ENCODE assay signal across 1 cellular context in the genomic region with DNA sequence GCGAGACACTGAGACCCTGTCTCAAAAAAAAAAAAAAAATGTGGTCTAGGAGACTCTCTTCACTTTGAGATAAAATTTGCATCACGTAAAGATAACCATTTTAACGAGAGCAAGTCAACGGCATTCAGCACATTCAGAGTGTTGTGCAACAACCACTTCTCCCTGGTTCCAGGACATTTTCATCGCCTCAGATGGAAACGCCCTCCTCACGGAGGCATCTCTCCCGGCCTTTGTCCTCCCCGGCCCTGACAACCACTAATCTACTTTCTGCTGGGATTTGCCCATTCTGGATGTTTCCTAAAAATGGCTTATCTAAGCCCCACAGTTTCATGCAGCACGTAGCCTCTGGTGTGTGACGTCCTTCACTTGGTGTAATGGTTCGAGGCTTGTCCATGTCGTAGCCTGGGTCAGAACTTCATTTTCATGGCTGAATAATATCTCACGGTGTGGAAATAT.
TF ChIP-seq lines count a peak whose summit lies in the region.

No MANE protein-coding gene starts in this region.

TF ChIP-seq in K562, 482 proteins besides CTCF, POLR2A, EP300 and RAD21 (continued from another document):
- TF ChIP-seq, protein P1, sequence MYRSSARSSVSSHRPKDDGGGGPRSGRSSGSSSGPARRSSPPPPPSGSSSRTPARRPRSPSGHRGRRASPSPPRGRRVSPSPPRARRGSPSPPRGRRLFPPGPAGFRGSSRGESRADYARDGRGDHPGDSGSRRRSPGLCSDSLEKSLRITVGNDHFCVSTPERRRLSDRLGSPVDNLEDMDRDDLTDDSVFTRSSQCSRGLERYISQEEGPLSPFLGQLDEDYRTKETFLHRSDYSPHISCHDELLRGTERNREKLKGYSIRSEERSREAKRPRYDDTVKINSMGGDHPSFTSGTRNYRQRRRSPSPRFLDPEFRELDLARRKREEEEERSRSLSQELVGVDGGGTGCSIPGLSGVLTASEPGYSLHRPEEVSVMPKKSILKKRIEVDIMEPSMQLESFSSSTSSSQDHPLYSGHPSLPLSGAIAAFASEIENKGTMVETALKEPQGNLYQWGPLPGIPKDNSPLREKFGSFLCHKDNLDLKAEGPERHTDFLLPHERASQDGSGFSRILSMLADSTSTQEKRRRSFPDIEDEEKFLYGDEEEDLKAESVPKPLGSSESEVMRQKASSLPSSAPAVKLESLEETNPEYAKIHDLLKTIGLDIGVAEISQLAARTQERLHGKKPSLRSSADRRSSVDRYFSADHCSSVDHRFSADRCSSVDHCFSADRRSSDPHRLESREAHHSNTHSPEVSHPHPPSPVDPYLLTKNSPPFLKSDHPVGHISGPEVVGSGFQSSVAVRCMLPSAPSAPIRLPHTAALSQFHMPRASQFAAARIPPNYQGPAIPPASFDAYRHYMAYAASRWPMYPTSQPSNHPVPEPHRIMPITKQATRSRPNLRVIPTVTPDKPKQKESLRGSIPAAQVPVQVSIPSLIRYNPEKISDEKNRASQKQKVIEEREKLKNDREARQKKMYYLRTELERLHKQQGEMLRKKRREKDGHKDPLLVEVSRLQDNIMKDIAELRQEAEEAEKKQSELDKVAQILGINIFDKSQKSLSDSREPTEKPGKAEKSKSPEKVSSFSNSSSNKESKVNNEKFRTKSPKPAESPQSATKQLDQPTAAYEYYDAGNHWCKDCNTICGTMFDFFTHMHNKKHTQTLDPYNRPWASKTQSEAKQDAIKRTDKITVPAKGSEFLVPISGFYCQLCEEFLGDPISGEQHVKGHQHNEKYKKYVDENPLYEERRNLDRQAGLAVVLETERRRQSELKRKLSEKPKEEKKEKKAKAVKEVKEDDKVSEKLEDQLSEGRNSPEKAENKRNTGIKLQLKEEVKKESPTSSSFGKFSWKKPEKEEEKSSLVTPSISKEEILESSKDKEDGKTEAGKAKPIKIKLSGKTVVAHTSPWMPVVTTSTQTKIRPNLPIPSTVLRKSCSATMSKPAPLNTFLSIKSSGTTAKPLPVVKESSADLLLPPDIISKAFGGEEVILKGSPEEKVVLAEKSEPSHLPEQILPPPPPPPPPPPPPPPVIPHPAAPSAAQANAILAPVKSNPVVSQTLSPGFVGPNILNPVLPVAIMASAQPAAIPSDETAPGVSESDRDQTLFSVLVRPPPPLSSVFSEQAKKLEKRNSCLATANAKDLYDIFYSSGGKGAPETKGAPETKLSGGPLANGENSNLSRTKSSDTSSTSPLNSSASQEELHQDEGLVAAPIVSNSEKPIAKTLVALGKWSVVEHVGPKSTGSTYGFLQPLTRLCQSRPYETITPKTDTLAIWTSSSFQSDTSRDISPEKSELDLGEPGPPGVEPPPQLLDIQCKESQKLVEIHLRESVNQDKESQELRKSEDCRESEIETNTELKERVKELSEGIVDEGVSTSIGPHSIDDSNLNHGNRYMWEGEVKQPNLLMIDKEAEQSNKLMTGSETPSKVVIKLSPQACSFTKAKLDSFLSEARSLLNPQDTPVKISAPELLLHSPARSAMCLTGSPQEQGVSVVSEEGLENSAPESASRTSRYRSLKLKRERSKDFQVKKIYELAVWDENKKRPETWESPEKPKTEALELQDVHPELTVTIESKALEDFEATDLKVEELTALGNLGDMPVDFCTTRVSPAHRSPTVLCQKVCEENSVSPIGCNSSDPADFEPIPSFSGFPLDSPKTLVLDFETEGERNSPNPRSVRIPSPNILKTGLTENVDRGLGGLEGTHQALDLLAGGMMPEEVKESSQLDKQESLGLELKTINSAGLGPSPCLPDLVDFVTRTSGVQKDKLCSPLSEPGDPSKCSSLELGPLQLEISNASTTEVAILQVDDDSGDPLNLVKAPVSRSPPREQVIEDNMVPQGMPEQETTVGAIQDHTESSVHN (IDR thresholded peaks at IDR 0.05; ENCODE audit: borderline replicate concordance in 1 of 2, low read depth in 1 of 2) = no peak
